Comparison of ENCODE assay signal across 10 cellular contexts in genomic region chr5:94613583-94613982, GRCh38. TPM values are rescaled to one million over a fixed set of nuclear protein-coding genes. Genes with fewer than 3 reads are reported as not detected.
DNase-seq lines count a peak whose midpoint lies in the region; FAIRE-seq and TF ChIP-seq lines count a peak whose summit lies in the region.
"Had no signal": no experiment of that assay in that cellular context is flagged by ENCODE, and none has a peak within 500 bp of the region (broad histone marks: within the 10 kb centered on the region; RNA-seq: fewer than 3 reads in every experiment).

No MANE protein-coding gene starts in this region.

- no peaks in the 10 kb centered on the region for H3K9me2 ChIP-seq in OCI-LY1 (ENCODE audit: low read depth, low read length)

- TF ChIP-seq POLR2A in GM12891 (IDR thresholded peaks at IDR 0.05; ENCODE audit: low read depth, low read length) = no peak

- H3F3A ChIP-seq in OCI-LY1 (ENCODE audit: insufficient read depth, low read length) = no peaks in the 10 kb centered on the region

- DNase-seq in AG10803 (ENCODE audit: low read depth) (no peak), GM12891 (ENCODE audit: insufficient read length, low spot score) (no peak), fibroblast of lung (ENCODE audit: low read depth in 2 of 2) (peak; percentile 1 to 31), LoVo (ENCODE audit: low spot score) (no peak), epidermal melanocyte (ENCODE audit: insufficient read length, low spot score) (no peak), head of caudate nucleus (no peak)
- DNase-seq in activated CD4-positive, alpha-beta T cell treated with anti-CD3 and anti-CD28 coated beads, Interleukin-2, amount 50 U/mL, for 48 hours = no peak
- DNase-seq: esophagus squamous epithelium; stimulated activated naive CD4-positive, alpha-beta T cell had no signal

- intact Hi-C loops in head of caudate nucleus (cut with DNase I) = no loop called here

- peak; percentile 23; the same call in 1 of the 2 replicates for TF ChIP-seq CTCF in AG10803 (conservative IDR thresholded peaks at IDR 0.05; ENCODE audit: low read length)
- TF ChIP-seq CTCF in OCI-LY1 (IDR thresholded peaks at IDR 0.05; ENCODE audit: low read length) = peak; percentile 51
- TF ChIP-seq CTCF in fibroblast of lung (conservative IDR thresholded peaks at IDR 0.05 in 1 of 2, IDR thresholded peaks at IDR 0.05 in 1 of 2; ENCODE audit: low read depth in 1 of 2, low read length in 2 of 2) = peak in 1 of 2 donors; percentile 31

- FAIRE-seq in GM12891 (lab: Jason Lieb, UNC) = peak; percentile 57

- H3K4me1 ChIP-seq in OCI-LY1 (ENCODE audit: insufficient read depth, low read length, severe bottlenecking) (peaks cover 17% of the 10 kb centered on the region), fibroblast of lung (ENCODE audit: control insufficient read depth, extremely low read depth, insufficient read depth, low read length) (no peaks in the 10 kb centered on the region)

- no peaks in the 10 kb centered on the region for H3K36me3 ChIP-seq in OCI-LY1 (ENCODE audit: insufficient read depth, low read length)
- no peaks in the 10 kb centered on the region for H3K36me3 ChIP-seq in fibroblast of lung (ENCODE audit: control insufficient read depth, insufficient read depth, low read length)
- H3K36me3 ChIP-seq: esophagus squamous epithelium had no signal

- H3K9me3 ChIP-seq in OCI-LY1 (ENCODE audit: low read length) (no peaks in the 10 kb centered on the region), fibroblast of lung (ENCODE audit: control insufficient read depth, insufficient read depth, low read depth, low read length) (no peaks in the 10 kb centered on the region)
- H3K9me3 ChIP-seq: esophagus squamous epithelium had no signal

- no peak overlapping the region for H2AFZ ChIP-seq in OCI-LY1 (ENCODE audit: low read length)
- no peak overlapping the region for H2AFZ ChIP-seq in fibroblast of lung (ENCODE audit: low read length)

- no peaks in the 10 kb centered on the region for H3K79me2 ChIP-seq in OCI-LY1 (ENCODE audit: insufficient read depth, low read length)
- peaks cover 4% of the 10 kb centered on the region for H3K79me2 ChIP-seq in fibroblast of lung (ENCODE audit: control insufficient read depth, insufficient read depth, low read length)

- H3K4me2 ChIP-seq in OCI-LY1 (ENCODE audit: low read length) (no peak overlapping the region), fibroblast of lung (ENCODE audit: extremely low read depth, insufficient read depth, low read length) (no peak overlapping the region)

- H4K20me1 ChIP-seq in OCI-LY1 (ENCODE audit: insufficient read depth, low read length) (no peaks in the 10 kb centered on the region), fibroblast of lung (ENCODE audit: control insufficient read depth, extremely low read depth, insufficient read depth, low read length) (no peaks in the 10 kb centered on the region)

- H3K9ac ChIP-seq in OCI-LY1 (ENCODE audit: low read length) = no peak overlapping the region
- H3K9ac ChIP-seq in fibroblast of lung (ENCODE audit: insufficient read depth, low read length) = no peak overlapping the region

- no peak overlapping the region for H3K4me3 ChIP-seq in AG10803 (ENCODE audit: low read length)
- no peak overlapping the region for H3K4me3 ChIP-seq in OCI-LY1 (ENCODE audit: low read depth, low read length, poor library complexity, severe bottlenecking)
- no peak overlapping the region for H3K4me3 ChIP-seq in fibroblast of lung (replicated peaks in 1 of 4; ENCODE audit: control extremely low read depth in 1 of 4, insufficient read depth in 1 of 4, low read depth in 3 of 4, low read length in 4 of 4)
- H3K4me3 ChIP-seq: esophagus squamous epithelium had no signal

- H3K27me3 ChIP-seq in OCI-LY1 (ENCODE audit: insufficient read depth, low read length) (no peaks in the 10 kb centered on the region), fibroblast of lung (ENCODE audit: control insufficient read depth, insufficient read depth, low read length) (no peaks in the 10 kb centered on the region)
- H3K27me3 ChIP-seq: esophagus squamous epithelium had no signal

- no peak overlapping the region for H3K27ac ChIP-seq in OCI-LY1 (ENCODE audit: low read depth, low read length, poor library complexity, severe bottlenecking)
- no peak overlapping the region for H3K27ac ChIP-seq in fibroblast of lung (ENCODE audit: insufficient read depth, low read length)
- H3K27ac ChIP-seq: esophagus squamous epithelium had no signal

TF ChIP-seq in GM12891, 5 proteins besides CTCF, POLR2A, EP300 and RAD21:
- TF ChIP-seq PAX5 (IDR thresholded peaks at IDR 0.05; ENCODE audit: insufficient read depth, low read length, severe bottlenecking) (no peak), TAF1 (IDR thresholded peaks at IDR 0.05; ENCODE audit: low read depth, low read length) (no peak), POLR2AphosphoS5 (IDR thresholded peaks at IDR 0.05; ENCODE audit: low read depth, low read length) (no peak), POU2F2 (IDR thresholded peaks at IDR 0.05; ENCODE audit: low read depth, low read length) (no peak)

RNA-seq across cellular contexts. Expression of gene KIAA0825, which starts 4.8 kb away (rescaled TPM):
- polyA plus RNA-seq in GM12891 (2012; ENCODE audit: low read depth, missing spikeins) = 0.21 TPM
- total RNA-seq in fibroblast of lung = 3.1 and 3.6 TPM in 2 replicates
- 0.97 and 1.7 TPM in 2 replicates for polyA plus RNA-seq in fibroblast of lung
- 0.73 and 1.3 TPM in 2 replicates for polyA plus RNA-seq in fibroblast of lung (2012)
- polyA minus RNA-seq in fibroblast of lung (ENCODE audit: low replicate concordance) = not detected in 2 replicates

RNA-seq across cellular contexts. Expression of gene SLF1, which starts 4.9 kb away (rescaled TPM):
- 3.0 TPM for polyA plus RNA-seq in GM12891 (2012; ENCODE audit: low read depth, missing spikeins)
- total RNA-seq in fibroblast of lung = 4.5 and 5.4 TPM in 2 replicates
- polyA plus RNA-seq in fibroblast of lung = 3.1 and 4.6 TPM in 2 replicates
- 2.3 and 3.4 TPM in 2 replicates for polyA plus RNA-seq in fibroblast of lung (2012)
- 0.75 TPM in 1 of 2 replicates, not detected in the other for polyA minus RNA-seq in fibroblast of lung (ENCODE audit: low replicate concordance)

Comparison
In these comparisons a context has a peak if more than half of its experiments do, and no peak if none do; other contexts are left out.
1. DNase-seq: peak in fibroblast of lung (2 of 2); none in AG10803 (single experiment), GM12891 (single experiment), LoVo (single experiment), activated CD4-positive, alpha-beta T cell treated with anti-CD3 and anti-CD28 coated beads, Interleukin-2, amount 50 U/mL, for 48 hours (0 of 2), epidermal melanocyte (single experiment) and head of caudate nucleus (0 of 42).